ENCODE assay signal across 22 cellular contexts in the genomic region with DNA sequence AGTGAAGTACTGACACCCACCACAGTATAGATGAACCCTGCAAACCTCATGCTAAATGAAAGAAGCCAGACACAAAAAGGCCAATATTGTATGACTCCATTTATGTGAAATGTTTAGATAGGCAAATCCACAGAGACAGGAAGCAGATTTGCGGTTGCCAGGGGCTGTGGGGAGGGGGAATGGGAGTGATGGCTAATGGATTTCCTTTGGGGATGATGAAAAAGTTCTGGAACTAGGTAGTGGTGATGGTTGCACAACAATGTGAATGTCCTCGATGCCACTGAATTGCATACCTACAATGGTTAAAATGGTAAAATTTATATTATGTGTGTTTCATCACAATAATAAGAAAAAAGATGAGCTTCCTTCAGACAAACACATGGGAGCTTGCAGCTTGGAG. TPM values are rescaled to one million over a fixed set of nuclear protein-coding genes. Genes with fewer than 3 reads are reported as not detected.
DNase-seq lines count a peak whose midpoint lies in the region; ATAC-seq and TF ChIP-seq lines count a peak whose summit lies in the region.
"Had no signal": no experiment of that assay in that cellular context is flagged by ENCODE, and none has a peak within 500 bp of the region (broad histone marks: within the 10 kb centered on the region; RNA-seq: fewer than 3 reads in every experiment).

No MANE protein-coding gene starts in this region.

- no peak for TF ChIP-seq POLR2A in right lobe of liver (IDR thresholded peaks at IDR 0.05)

- H3K36me3 Mint-ChIP-seq in GM23338 (ENCODE audit: low read depth) (no peaks in the 10 kb centered on the region), WTC11 (no peaks in the 10 kb centered on the region)
- no peaks in the 10 kb centered on the region for H3K36me3 Mint-ChIP-seq in naive thymus-derived CD8-positive, alpha-beta T cell

- H3K4me2 ChIP-seq in GM23338 = no peak overlapping the region

- H3K9me2 ChIP-seq in GM23338 (ENCODE audit: insufficient read depth) = 0 out of 2 replicates have a peak, but pooled peaks cover 3% of the 10 kb centered on the region

- intact Hi-C loops in right lobe of liver (cut with DNase I) = no loop called here

- H3K4me1 ChIP-seq in GM23338 (ENCODE audit: insufficient read depth) (peaks cover 4% of the 10 kb centered on the region; the same call in 1 of the 2 replicates), right lobe of liver (peaks cover 0 to 71% (median 35%) of the 10 kb centered on the region in 4 donors)

- no peaks in the 10 kb centered on the region for H3K79me2 ChIP-seq in GM23338 (replicated peaks; ENCODE audit: insufficient read depth)

- WGBS in right lobe of liver (ENCODE audit: insufficient coverage, low coverage, low lambda C conversion rate, missing lambda C conversion rate) = 20% methylated on average over 2 of the region's 2 CpGs

- no peaks in the 10 kb centered on the region for H3K9me3 ChIP-seq in right lobe of liver

- H3K4me3 Mint-ChIP-seq in GM23338 (no peak overlapping the region), WTC11 (no peak overlapping the region)
- H3K4me3 Mint-ChIP-seq in naive thymus-derived CD8-positive, alpha-beta T cell = no peak overlapping the region
- H3K4me3 Mint-ChIP-seq: CD4-positive, alpha-beta T cell; HFFc6 had no signal

- H3K27me3 ChIP-seq in GM23338 (ENCODE audit: insufficient read depth) (no peaks in the 10 kb centered on the region), right lobe of liver (no peaks in the 10 kb centered on the region)

- H3K9me3 Mint-ChIP-seq in GM23338 = no peaks in the 10 kb centered on the region
- no peaks in the 10 kb centered on the region for H3K9me3 Mint-ChIP-seq in naive thymus-derived CD8-positive, alpha-beta T cell
- no peaks in the 10 kb centered on the region for H3K9me3 Mint-ChIP-seq in WTC11
- H3K9me3 Mint-ChIP-seq: CD4-positive, alpha-beta T cell; HFFc6 had no signal

- no peaks in the 10 kb centered on the region for H3F3A ChIP-seq in GM23338 (replicated peaks; ENCODE audit: low read depth)

- H3K36me3 ChIP-seq in GM23338 (ENCODE audit: insufficient read depth) (no peaks in the 10 kb centered on the region), right lobe of liver (no peaks in the 10 kb centered on the region)

- no peak overlapping the region for H3K27ac ChIP-seq in GM23338 (ENCODE audit: low read depth)
- H3K27ac ChIP-seq in right lobe of liver = peak overlapping the region; percentile 1 to 94 (median 93)
- H3K27ac ChIP-seq: SK-N-MC had no signal

- DNase-seq in GM23338 (ENCODE audit: low spot score) (no peak), NCI-H526 treated with DMSO at 0.1 percent for 48 hours (lab: John Stamatoyannopoulos, UW) (peak; percentile 66), fibroblast of the aortic adventitia (ENCODE audit: low read depth) (peak; percentile 47), right lobe of liver (peak in 1 of 3 donors; percentile 76), HT-29 (ENCODE audit: low spot score) (no peak), WTC11 (ENCODE audit: low spot score) (no peak)
- no peak for DNase-seq in naive thymus-derived CD8-positive, alpha-beta T cell
- DNase-seq: CD4-positive, alpha-beta T cell; COR-L47; DMS79 treated with DMSO at 0.1 percent for 48 hours; HFFc6; NCI-H1436; NCI-H187 treated with DMSO at 0.1 percent for 48 hours; NCI-H2107; NK-92 treated with Interleukin-12 subunit alpha and Interleukin-12 subunit beta, amount 100 ng/mL, for 24 hours; SHP77 treated with DMSO at 0.1 percent for 48 hours; SW 1271 had no signal

- no peaks in the 10 kb centered on the region for H3K4me1 Mint-ChIP-seq in GM23338
- H3K4me1 Mint-ChIP-seq in naive thymus-derived CD8-positive, alpha-beta T cell = no peaks in the 10 kb centered on the region
- H3K4me1 Mint-ChIP-seq in WTC11 = no peaks in the 10 kb centered on the region

- no peak for ATAC-seq in GM23338
- peak; percentile 21 to 50 (median 39) for ATAC-seq in right lobe of liver
- no peak for ATAC-seq in naive thymus-derived CD8-positive, alpha-beta T cell
- no peak for ATAC-seq in WTC11

- 0 out of 2 replicates have a peak overlapping the region, but pooled peaks have one; percentile 59 for H2AFZ ChIP-seq in GM23338

- no peak overlapping the region for H3K4me3 ChIP-seq in GM23338
- H3K4me3 ChIP-seq in fibroblast of the aortic adventitia (ENCODE audit: low read depth, low read length) = no peak overlapping the region
- H3K4me3 ChIP-seq in right lobe of liver = no peak overlapping the region
- H3K4me3 ChIP-seq: K562, SK-N-MC had no signal

- no peaks in the 10 kb centered on the region for H4K20me1 ChIP-seq in GM23338 (replicated peaks; ENCODE audit: insufficient read depth)

- TF ChIP-seq CTCF in GM23338 (conservative IDR thresholded peaks at IDR 0.05; ENCODE audit: low read depth in 2 of 2) (no peak), fibroblast of the aortic adventitia (IDR thresholded peaks at IDR 0.05; ENCODE audit: insufficient read depth, low read length) (no peak), right lobe of liver (IDR thresholded peaks at IDR 0.05) (no peak), WTC11 (IDR thresholded peaks at IDR 0.05) (no peak)

- H3K27me3 Mint-ChIP-seq in GM23338 (ENCODE audit: insufficient read depth, low read depth, poor library complexity) = peaks cover 3% of the 10 kb centered on the region
- peaks cover 0 to 1% (median 0%) of the 10 kb centered on the region in 5 donors for H3K27me3 Mint-ChIP-seq in naive thymus-derived CD8-positive, alpha-beta T cell
- H3K27me3 Mint-ChIP-seq in WTC11 (ENCODE audit: low read depth) = no peaks in the 10 kb centered on the region
- H3K27me3 Mint-ChIP-seq: CD4-positive, alpha-beta T cell had no signal

- POLR2A ChIA-PET in naive thymus-derived CD8-positive, alpha-beta T cell (lab: Charles Lee) = no interaction called here
- POLR2A ChIA-PET in WTC11 (lab: Charles Lee) = no interaction called here

- H3K27ac Mint-ChIP-seq in GM23338 (no peak overlapping the region), WTC11 (no peak overlapping the region; the same call in 1 of the 2 replicates)
- H3K27ac Mint-ChIP-seq in naive thymus-derived CD8-positive, alpha-beta T cell = no peak overlapping the region
- H3K27ac Mint-ChIP-seq: CD4-positive, alpha-beta T cell; HFFc6 had no signal

- CTCF ChIA-PET in WTC11 (lab: Charles Lee) = interaction anchor here (0.7 to 5.1 kb wide), 13 partner anchors 10 to 181 kb away, joined by 3 to 65 read pairs (median 7); a partner anchor contains a TSS

TF ChIP-seq in GM23338, 12 proteins besides CTCF, POLR2A, EP300 and RAD21 (continues in another document):
- no peak for TF ChIP-seq ZNF331 (CRISPR knock-in tag; IDR thresholded peaks at IDR 0.05; ENCODE audit: low read depth)
- TF ChIP-seq EZH2 (IDR thresholded peaks at IDR 0.05; ENCODE audit: low read depth, unreplicated experiment) = no peak

TF ChIP-seq in WTC11, 78 proteins besides CTCF, POLR2A, EP300 and RAD21:
- no peak for TF ChIP-seq SMAD3 (CRISPR knock-in tag; IDR thresholded peaks at IDR 0.05; ENCODE audit: borderline replicate concordance)

RNA-seq across cellular contexts. Expression of a gene that starts 28.4 kb away (rescaled TPM):
- total RNA-seq in GM23338 (2014; rRNA removed; shearing (Covaris generic)) = not detected in 2 replicates
- polyA plus RNA-seq in GM23338 (2016; fragmentation: Nextera tagmentation; extraction: Ambion mirVana) = not detected in 2 replicates
- total RNA-seq in fibroblast of the aortic adventitia (ENCODE audit: low replicate concordance) (under 0.01 and 0.25 TPM in 2 replicates), right lobe of liver (not detected), WTC11 (2021) (0.07 to 0.11 TPM (median 0.09 TPM) in 3 replicates)
- total RNA-seq in naive thymus-derived CD8-positive, alpha-beta T cell = not detected
- polyA plus RNA-seq in naive thymus-derived CD8-positive, alpha-beta T cell = not detected
- total RNA-seq in HT-29 (2014; rRNA removed; shearing (Covaris generic)) = 0.05 TPM in 1 of 2 replicates, not detected in the other
- total RNA-seq: CD4-positive, alpha-beta T cell; H7; LHCN-M2 had no signal
- polyA plus RNA-seq: BJ, K562 had no signal

RNA-seq across cellular contexts. Expression of a gene that starts 39.7 kb away (rescaled TPM):
- total RNA-seq in GM23338 (2014; rRNA removed; shearing (Covaris generic)) = not detected in 2 replicates
- not detected in 2 replicates for polyA plus RNA-seq in GM23338 (2016; fragmentation: Nextera tagmentation; extraction: Ambion mirVana)
- total RNA-seq in fibroblast of the aortic adventitia (ENCODE audit: low replicate concordance) (not detected in 2 replicates), right lobe of liver (under 1 TPM in 1 of 6 experiments, not detected in 5; 0.29 TPM), WTC11 (2021) (not detected in 3 replicates)
- total RNA-seq in naive thymus-derived CD8-positive, alpha-beta T cell = not detected
- polyA plus RNA-seq in naive thymus-derived CD8-positive, alpha-beta T cell = not detected
- 0.99 and 1.1 TPM in 2 replicates for total RNA-seq in HT-29 (2014; rRNA removed; shearing (Covaris generic))
- total RNA-seq: CD4-positive, alpha-beta T cell; H7; HFFc6; K562; LHCN-M2 had no signal
- polyA plus RNA-seq: BJ, K562 had no signal

RNA-seq across cellular contexts. Expression of a gene that starts 59.1 kb away (rescaled TPM):
- total RNA-seq in GM23338 (2014; rRNA removed; shearing (Covaris generic)) = 12.1 and 15.3 TPM in 2 replicates
- polyA plus RNA-seq in GM23338 (2016; fragmentation: Nextera tagmentation; extraction: Ambion mirVana) = 41.2 and 46.9 TPM in 2 replicates
- total RNA-seq in fibroblast of the aortic adventitia (ENCODE audit: low replicate concordance) (12.0 and 21.1 TPM in 2 replicates), right lobe of liver (100 to 1,000 TPM in 3 of 6 experiments, 10 to 100 TPM in 3; 36.2 to 222 (median 82.1) TPM), WTC11 (2021) (33.5 to 37.9 TPM (median 36.0 TPM) in 3 replicates)
- 100 to 1,000 TPM in 1 of 2 experiments, 10 to 100 TPM in 1; 86.8 to 107 TPM for total RNA-seq in naive thymus-derived CD8-positive, alpha-beta T cell
- 100 to 1,000 TPM in 1 of 3 donors, 10 to 100 TPM in 2; 42.9 to 114 (median 65.1) TPM for polyA plus RNA-seq in naive thymus-derived CD8-positive, alpha-beta T cell
- total RNA-seq in HT-29 (2014; rRNA removed; shearing (Covaris generic)) = 33.8 and 43.0 TPM in 2 replicates

Comparison
In these comparisons a context has a peak if more than half of its experiments do, and no peak if none do; other contexts are left out.
1. ATAC-seq: peak in right lobe of liver (4 of 4); none in GM23338 (single experiment), naive thymus-derived CD8-positive, alpha-beta T cell (0 of 2) and WTC11 (single experiment).
2. DNase-seq: peak in NCI-H526 treated with DMSO at 0.1 percent for 48 hours (single experiment) and fibroblast of the aortic adventitia (single experiment); none in GM23338 (single experiment), naive thymus-derived CD8-positive, alpha-beta T cell (0 of 10), HT-29 (single experiment) and WTC11 (single experiment).